In the genomic region with DNA sequence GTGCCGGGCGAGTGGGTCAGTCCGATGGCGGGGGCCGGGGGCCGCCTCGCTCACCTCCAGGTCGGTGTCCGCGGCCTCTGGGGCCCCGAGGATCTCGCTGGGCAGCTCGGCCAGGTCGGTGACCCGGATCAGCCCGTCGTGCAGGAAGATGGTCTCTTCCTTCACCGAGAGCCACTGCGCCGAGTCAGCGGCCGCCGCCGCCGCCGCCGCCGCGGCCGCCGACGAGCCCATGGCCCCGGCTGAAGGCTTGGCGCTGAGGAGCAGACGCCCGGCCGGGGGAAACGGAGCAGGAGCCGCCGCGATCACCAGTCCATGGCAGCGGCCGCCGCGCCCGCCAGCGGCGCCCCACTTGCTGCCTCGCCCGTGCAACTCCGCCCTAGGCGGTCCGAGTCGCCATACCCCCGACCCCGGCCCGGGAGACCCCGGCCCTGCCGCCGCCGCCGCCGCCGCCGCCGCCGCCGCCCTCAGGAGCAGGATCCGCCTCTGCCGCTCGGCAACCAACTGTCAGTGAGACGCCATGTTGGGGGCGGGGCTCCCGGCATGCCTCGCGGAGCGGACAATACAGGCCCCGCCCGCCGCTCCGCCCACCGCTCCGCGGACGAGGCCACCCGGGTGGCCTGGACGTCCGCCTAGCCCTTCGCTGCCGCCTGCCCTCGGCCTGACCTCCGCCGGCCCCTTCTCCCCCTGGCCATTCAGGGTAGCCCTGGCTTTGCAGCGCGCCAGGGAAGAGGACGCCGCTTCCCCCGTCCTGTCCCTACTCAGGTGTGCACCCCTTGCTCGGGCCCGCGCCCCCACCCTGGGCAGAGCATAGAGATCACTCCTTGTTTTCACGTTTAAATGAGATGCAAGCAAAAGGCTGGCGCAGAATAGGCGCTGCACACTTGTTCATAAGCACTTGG, we compare ENCODE assay signal across 8 cellular contexts. TPM values are rescaled to one million over a fixed set of nuclear protein-coding genes. Genes with fewer than 3 reads are reported as not detected.
DNase-seq lines count a peak whose midpoint lies in the region; ATAC-seq, FAIRE-seq and TF ChIP-seq lines count a peak whose summit lies in the region.

A gene with protein sequence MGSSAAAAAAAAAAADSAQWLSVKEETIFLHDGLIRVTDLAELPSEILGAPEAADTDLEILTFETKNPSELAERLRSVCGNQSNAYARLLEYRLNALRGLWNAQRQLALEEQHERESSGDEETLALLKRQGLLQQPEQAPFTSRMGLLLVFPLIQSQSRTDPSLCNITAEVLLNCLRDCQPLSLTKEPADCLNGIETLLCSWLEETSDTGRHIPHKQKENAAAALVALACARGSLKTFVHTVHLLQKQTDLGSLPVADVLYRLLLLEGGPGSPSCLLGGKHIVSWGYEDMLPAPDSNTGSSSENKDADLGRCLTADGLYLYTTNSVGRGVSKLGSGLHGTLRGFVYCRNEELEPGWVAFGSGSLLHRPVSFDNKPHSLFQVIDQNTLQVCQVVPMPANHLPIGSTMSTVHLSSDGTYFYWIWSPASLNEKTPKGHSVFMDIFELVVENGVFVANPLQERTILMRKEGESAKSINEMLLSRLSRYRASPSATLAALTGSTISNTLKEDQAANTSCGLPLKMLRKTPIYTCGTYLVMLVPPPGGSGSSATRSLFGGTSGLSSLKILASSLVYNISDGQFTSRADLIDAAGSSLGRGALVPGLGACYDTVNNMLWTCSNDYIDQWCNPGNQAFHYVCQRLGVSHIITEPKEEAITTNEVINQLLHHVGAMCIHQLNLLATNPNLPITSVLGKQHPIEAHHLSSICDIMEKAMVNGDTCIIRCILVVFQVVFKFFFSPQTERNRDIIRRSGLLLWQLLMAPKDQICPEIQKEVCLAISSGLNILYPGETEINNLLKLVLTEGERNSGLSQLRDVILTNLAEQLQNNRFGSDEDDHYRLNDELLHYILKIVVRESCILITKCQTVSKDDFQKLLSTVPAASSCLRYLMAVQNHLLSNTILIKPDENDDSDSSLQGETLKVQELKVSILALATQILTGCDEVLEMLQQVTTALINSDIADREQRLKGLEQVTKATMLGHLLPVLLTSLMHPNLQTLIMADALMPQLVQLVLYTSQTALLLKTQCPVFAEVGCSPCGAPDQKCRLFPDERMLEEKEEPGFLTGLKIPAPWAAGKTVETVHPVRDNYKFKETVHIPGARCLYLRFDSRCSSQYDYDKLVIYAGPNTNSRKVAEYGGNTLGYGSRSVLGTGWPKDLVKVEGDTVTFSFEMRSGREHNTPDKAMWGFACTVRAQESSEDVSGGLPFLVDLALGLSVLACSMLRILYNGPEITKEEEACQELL (N-terminal part only) (minus strand): TSS at position 534 of the 899 bp plus-strand sequence. CDS start 303 bp downstream, at position 231.

- WGBS in adipose tissue, 3 donors: 1 to 34% (median 1%) methylated on average over 59 to 103 of the region's 104 CpGs
- 1 to 44% methylated on average over 71 to 104 of the region's 104 CpGs for WGBS in heart right ventricle, 2 donors

- ATAC-seq in HG02798 (IDR thresholded peaks at IDR 0.05; ENCODE audit: poor library complexity, unreplicated experiment) (peak; percentile 94), T-cell (replicated peaks in 1 of 4) (peak; percentile 97 to 99 (median 98)), heart right ventricle (peak; percentile 99 to 100 (median 99))

- TF ChIP-seq CTCF in heart right ventricle (IDR thresholded peaks at IDR 0.05) (no peak), type B pancreatic cell (conservative IDR thresholded peaks at IDR 0.05) (no peak)

- peak; percentile 95 for FAIRE-seq in GM12892 (lab: Jason Lieb, UNC)

- no peaks in the 10 kb centered on the region for H3K27me3 Mint-ChIP-seq in T-cell
- H3K27me3 Mint-ChIP-seq in type B pancreatic cell: no peaks in the 10 kb centered on the region

- H3K27ac ChIP-seq in adipose tissue (ENCODE audit: low read depth, low read length) (no peak within 1 kb of the TSS), heart right ventricle (peak within 1 kb of the TSS; percentile 76 to 93 (median 88))

- intact Hi-C loops in heart right ventricle (cut with DNase I): loop anchor here in 9 of 10 donors (5.0 to 10.0 kb wide), 7 partner anchors 77 to 187 kb away; no protein-coding TSS in a partner anchor
- intact Hi-C loops in posterior cingulate gyrus (cut with DNase I): loop anchor here (5.0 kb wide), 2 partner anchors 255 to 370 kb away; a partner anchor contains a TSS

- peak within 1 kb of the TSS; percentile 63 to 99 (median 92) for H3K4me3 ChIP-seq in heart right ventricle

- H3K9me3 Mint-ChIP-seq in T-cell (no peaks in the 10 kb centered on the region), type B pancreatic cell (no peaks in the 10 kb centered on the region)

- peak within 1 kb of the TSS; percentile 90 to 91 for H3K27ac Mint-ChIP-seq in T-cell
- H3K27ac Mint-ChIP-seq in type B pancreatic cell: peak within 1 kb of the TSS; percentile 92

- H3K27me3 ChIP-seq in heart right ventricle: no peaks in the 10 kb centered on the region

- peak within 1 kb of the TSS; percentile 89 to 95 (median 94) for H3K4me3 Mint-ChIP-seq in T-cell
- H3K4me3 Mint-ChIP-seq in type B pancreatic cell: peak within 1 kb of the TSS; percentile 95

- peak; percentile 85 for TF ChIP-seq POLR2A in GM12892 (IDR thresholded peaks at IDR 0.05; ENCODE audit: low read depth, low read length)

- H3K9me3 ChIP-seq in heart right ventricle: no peaks in the 10 kb centered on the region

- POLR2A ChIA-PET in T-cell (lab: Charles Lee): no interaction called here

- CTCF ChIA-PET in T-cell (lab: Charles Lee): no interaction called here

- DNase-seq in GM12892 (ENCODE audit: insufficient read length) (peak; percentile 92), NCI-H146 (lab: John Stamatoyannopoulos, UW) (peak; percentile 93), T-cell (peak; percentile 79 to 96 (median 90)), heart right ventricle (peak; percentile 95 to 97), posterior cingulate gyrus (peak; percentile 92 to 99 (median 98)), type B pancreatic cell (ENCODE audit: extremely low spot score, unreplicated experiment) (peak; percentile 93)

- peaks cover 0 to 28% (median 21%) of the 10 kb centered on the region in 9 donors for H3K4me1 ChIP-seq in heart right ventricle

- no peaks in the 10 kb centered on the region for H3K36me3 ChIP-seq in heart right ventricle

- peaks cover 22 to 26% (median 26%) of the 10 kb centered on the region in 3 donors for H3K4me1 Mint-ChIP-seq in T-cell
- H3K4me1 Mint-ChIP-seq in type B pancreatic cell (ENCODE audit: unreplicated experiment): peaks cover 27% of the 10 kb centered on the region

- H3K36me3 Mint-ChIP-seq in T-cell (no peaks in the 10 kb centered on the region), type B pancreatic cell (no peaks in the 10 kb centered on the region)

RNA-seq across cellular contexts. Expression of the gene that starts here (rescaled TPM):
- polyA plus RNA-seq in GM12892 (2012; ENCODE audit: missing spikeins): 21.9 TPM
- total RNA-seq in T-cell (10 to 100 TPM; 49.7 to 58.5 (median 53.7) TPM), heart right ventricle (10 to 100 TPM; 20.1 to 28.7 (median 23.9) TPM), type B pancreatic cell (ENCODE audit: low replicate concordance) (57.6 and 62.1 TPM in 2 replicates)
- polyA plus RNA-seq in adipose tissue (10 to 100 TPM in 2 of 3 donors, 1 to 10 TPM in 1; 4.0 to 16.6 (median 10.1) TPM), heart right ventricle (10 to 100 TPM in 1 of 2 donors, 1 to 10 TPM in 1; 3.0 to 33.7 TPM)
